15 cellular contexts compared by ENCODE assay signal in genomic region chr1:29383972-29384371, GRCh38.
DNase-seq lines count a peak whose midpoint lies in the region; ATAC-seq and TF ChIP-seq lines count a peak whose summit lies in the region.
"Had no signal": no experiment of that assay in that cellular context is flagged by ENCODE, and none has a peak within 500 bp of the region (broad histone marks: within the 10 kb centered on the region; RNA-seq: fewer than 3 reads in every experiment).

No MANE protein-coding gene starts in this region.

- H2BK15ac ChIP-seq in mesenchymal stem cell (ENCODE audit: low read depth, poor library complexity, severe bottlenecking): no peak overlapping the region

- H3K14ac ChIP-seq in mesenchymal stem cell (ENCODE audit: low read length in 2 of 2): no peak overlapping the region

- peaks cover 35 to 48% of the 10 kb centered on the region in 2 donors for H3K27me3 Mint-ChIP-seq in natural killer cell treated with Interleukin-12 subunit alpha and Interleukin-12 subunit beta and Interleukin-15 and Interleukin-18, amount 100 ng/mL, for 72 hours

- no peak overlapping the region for H3K4me3 Mint-ChIP-seq in natural killer cell treated with Interleukin-12 subunit alpha and Interleukin-12 subunit beta and Interleukin-15 and Interleukin-18, amount 100 ng/mL, for 72 hours

- H2AFZ ChIP-seq in mesenchymal stem cell (ENCODE audit: low read depth, low read length): no peak overlapping the region

- H2AK5ac ChIP-seq in mesenchymal stem cell (ENCODE audit: low read length, severe bottlenecking): no peak overlapping the region

- H3K23ac ChIP-seq in mesenchymal stem cell (ENCODE audit: low read length in 2 of 2): no peak overlapping the region

- H3K4ac ChIP-seq in mesenchymal stem cell (ENCODE audit: low read depth in 1 of 2, low read length in 2 of 2): no peak overlapping the region

- H3K36me3 ChIP-seq in mesenchymal stem cell (ENCODE audit: control insufficient read depth in 1 of 2, insufficient read depth in 2 of 2, low read depth in 1 of 2, low read length in 2 of 2): no peaks in the 10 kb centered on the region
- H3K36me3 ChIP-seq: BLaER1, pancreas had no signal

- H3K27me3 ChIP-seq in mesenchymal stem cell (ENCODE audit: control insufficient read depth in 1 of 2, insufficient read depth in 1 of 2, low read length in 2 of 2): peaks cover 0 to 11% of the 10 kb centered on the region in 2 experiments
- H3K27me3 ChIP-seq: BLaER1, pancreas had no signal

- no peak overlapping the region for H4K8ac ChIP-seq in mesenchymal stem cell (ENCODE audit: low read length)

- ATAC-seq in natural killer cell treated with Interleukin-12 subunit alpha and Interleukin-12 subunit beta and Interleukin-15 and Interleukin-18, amount 100 ng/mL, for 72 hours: no peak
- no peak for ATAC-seq in GM18511 (IDR thresholded peaks at IDR 0.05; ENCODE audit: unreplicated experiment)
- ATAC-seq: activated naive CD4-positive, alpha-beta T cell treated with anti-CD3 and anti-CD28 coated beads, Interleukin-2, amount 50 U/mL, for 72 hours; pancreas had no signal

- DNase-seq in AG08396 (ENCODE audit: low spot score) (peak; percentile 54), M059J (ENCODE audit: low read depth) (peak; percentile 63), choroid plexus epithelial cell (ENCODE audit: low read depth) (peak; percentile 33), mesenchymal stem cell (no peak), GDM1 (lab: John Stamatoyannopoulos, UW) (no peak), T-helper 9 cell (no peak)
- DNase-seq in natural killer cell treated with Interleukin-12 subunit alpha and Interleukin-12 subunit beta and Interleukin-15 and Interleukin-18, amount 100 ng/mL, for 72 hours (ENCODE audit: low spot score): no peak
- DNase-seq: KBM-7, NCI-H1436, pancreas, T-helper 1 cell, trophoblast cell had no signal

- H3K27ac ChIP-seq in mesenchymal stem cell (ENCODE audit: low read length, poor library complexity, severe bottlenecking): no peak overlapping the region
- H3K27ac ChIP-seq: BLaER1, pancreas had no signal

- no peak overlapping the region for H4K91ac ChIP-seq in mesenchymal stem cell (ENCODE audit: low read length)

- H3K9ac ChIP-seq in mesenchymal stem cell (ENCODE audit: low read length): peak overlapping the region; percentile 71
- H3K9ac ChIP-seq: BLaER1 had no signal

- WGBS in mesenchymal stem cell: 33% methylated on average over 4 of the region's 5 CpGs

- H3K4me1 ChIP-seq in mesenchymal stem cell (ENCODE audit: control insufficient read depth, insufficient read depth, low read depth, low read length): peaks cover 5% of the 10 kb centered on the region
- H3K4me1 ChIP-seq: BLaER1, pancreas had no signal

- peaks cover 8% of the 10 kb centered on the region for H3K36me3 Mint-ChIP-seq in natural killer cell treated with Interleukin-12 subunit alpha and Interleukin-12 subunit beta and Interleukin-15 and Interleukin-18, amount 100 ng/mL, for 72 hours

- H3K4me3 ChIP-seq in choroid plexus epithelial cell (ENCODE audit: low read depth, low read length) (no peak overlapping the region), mesenchymal stem cell (ENCODE audit: insufficient read depth in 1 of 2, low read depth in 1 of 2, low read length in 2 of 2) (peak overlapping the region in 1 of 2 experiments; percentile 52)
- H3K4me3 ChIP-seq: BLaER1, pancreas had no signal

- H3K4me2 ChIP-seq in mesenchymal stem cell (ENCODE audit: low read length, poor library complexity, severe bottlenecking): no peak overlapping the region
- H3K4me2 ChIP-seq: BLaER1 had no signal

- no peak overlapping the region for H2BK120ac ChIP-seq in mesenchymal stem cell (ENCODE audit: low read depth, low read length)

- H3K4me1 Mint-ChIP-seq in natural killer cell treated with Interleukin-12 subunit alpha and Interleukin-12 subunit beta and Interleukin-15 and Interleukin-18, amount 100 ng/mL, for 72 hours (ENCODE audit: low read depth in 2 of 2): no peaks in the 10 kb centered on the region

- no peak overlapping the region for H2BK5ac ChIP-seq in mesenchymal stem cell (ENCODE audit: low read depth, low read length, poor library complexity, severe bottlenecking)

- H3K27ac Mint-ChIP-seq in natural killer cell treated with Interleukin-12 subunit alpha and Interleukin-12 subunit beta and Interleukin-15 and Interleukin-18, amount 100 ng/mL, for 72 hours: no peak overlapping the region
- H3K27ac Mint-ChIP-seq: activated naive CD4-positive, alpha-beta T cell treated with anti-CD3 and anti-CD28 coated beads, Interleukin-2, amount 50 U/mL, for 72 hours had no signal

- H3K9me3 Mint-ChIP-seq in natural killer cell treated with Interleukin-12 subunit alpha and Interleukin-12 subunit beta and Interleukin-15 and Interleukin-18, amount 100 ng/mL, for 72 hours: peaks cover 6% of the 10 kb centered on the region

- no peak overlapping the region for H3K18ac ChIP-seq in mesenchymal stem cell (ENCODE audit: low read depth in 1 of 2, low read length in 2 of 2)

- H2BK12ac ChIP-seq in mesenchymal stem cell (ENCODE audit: low read length in 2 of 2): no peak overlapping the region

- H3K9me3 ChIP-seq in mesenchymal stem cell (ENCODE audit: control insufficient read depth, low read length): peaks cover 9% of the 10 kb centered on the region
- H3K9me3 ChIP-seq: pancreas had no signal

- H3K79me1 ChIP-seq in mesenchymal stem cell (replicated peaks; ENCODE audit: low read length, poor library complexity, severe bottlenecking): no peaks in the 10 kb centered on the region

- TF ChIP-seq CTCF in choroid plexus epithelial cell (conservative IDR thresholded peaks at IDR 0.05; ENCODE audit: low read depth, low read length): no peak

Comparison
In these comparisons a context has a peak if more than half of its experiments do, and no peak if none do; other contexts are left out.
1. DNase-seq: peak in AG08396 (single experiment), M059J (single experiment) and choroid plexus epithelial cell (single experiment); none in mesenchymal stem cell (single experiment), natural killer cell treated with Interleukin-12 subunit alpha and Interleukin-12 subunit beta and Interleukin-15 and Interleukin-18, amount 100 ng/mL, for 72 hours (single experiment), GDM1 (single experiment) and T-helper 9 cell (single experiment).